In genomic region chr7:151740180-151740845, GRCh38 we compare ENCODE assay signal across 1 cellular context.
TF ChIP-seq lines count a peak whose summit lies in the region.

No MANE protein-coding gene starts in this region.

TF ChIP-seq in K562, 482 proteins besides CTCF, POLR2A, EP300 and RAD21:
- TF ChIP-seq RREB1 (CRISPR knock-in tag; IDR thresholded peaks at IDR 0.05), result 0 out of 2 replicates have a peak, but pooled peaks have one; percentile 34
- no peak for TF ChIP-seq CHD4 (IDR thresholded peaks at IDR 0.05; ENCODE audit: insufficient read depth, insufficient replicate concordance, low read depth, low read length, poor library complexity, severe bottlenecking)
- no peak for TF ChIP-seq GATA2 (CRISPR knock-in tag; IDR thresholded peaks at IDR 0.05)
- no peak for TF ChIP-seq CREB3 (tag; conservative IDR thresholded peaks at IDR 0.05; ENCODE audit: low read depth)
- 0 out of 2 replicates have a peak, but pooled peaks have one; percentile 9 for TF ChIP-seq NFIC (IDR thresholded peaks at IDR 0.05)
